ENCODE assay signal across 1 cellular context in the genomic region with DNA sequence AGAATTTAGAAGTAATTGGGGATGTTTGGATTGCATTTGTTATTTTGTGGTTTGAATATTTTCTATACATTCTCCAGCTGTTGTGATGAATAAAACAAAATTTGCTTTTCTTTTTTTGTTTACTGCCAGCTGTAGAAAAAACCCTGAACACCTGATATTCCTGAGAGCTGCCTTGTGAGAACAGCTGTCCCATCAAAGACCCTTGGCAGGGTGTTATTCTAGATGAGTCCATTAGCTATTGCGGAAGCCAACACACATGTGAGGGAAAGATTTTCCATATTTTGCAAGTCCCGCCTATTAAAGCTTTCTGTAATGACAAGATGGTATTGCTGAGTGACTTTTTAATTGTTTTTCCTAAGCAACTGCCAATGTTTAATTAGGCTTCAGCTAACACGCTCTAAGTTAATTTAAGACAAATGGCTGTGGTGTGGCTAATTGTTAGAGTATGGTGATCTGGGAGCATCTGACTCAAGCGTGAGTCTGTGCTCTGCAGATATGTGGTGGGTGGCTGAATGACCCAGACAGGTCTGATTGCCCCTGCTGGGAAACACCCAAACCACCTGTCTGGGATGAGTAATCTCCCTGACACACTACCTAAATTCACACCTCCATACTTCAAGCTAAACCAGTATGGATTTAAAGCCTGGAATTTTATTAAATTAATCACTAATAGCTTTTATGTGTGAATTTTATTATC.
TF ChIP-seq lines count a peak whose summit lies in the region.

No MANE protein-coding gene starts in this region.

TF ChIP-seq in GM12878, 131 proteins besides CTCF, POLR2A, EP300 and RAD21 (continued from another document and continues in another):
- TF ChIP-seq, protein P1, sequence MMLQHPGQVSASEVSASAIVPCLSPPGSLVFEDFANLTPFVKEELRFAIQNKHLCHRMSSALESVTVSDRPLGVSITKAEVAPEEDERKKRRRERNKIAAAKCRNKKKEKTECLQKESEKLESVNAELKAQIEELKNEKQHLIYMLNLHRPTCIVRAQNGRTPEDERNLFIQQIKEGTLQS (IDR thresholded peaks at IDR 0.05; ENCODE audit: borderline replicate concordance, extremely low read depth, low read depth, low read length) = no peak
- TF ChIP-seq ESRRA (IDR thresholded peaks at IDR 0.05; ENCODE audit: low read length) (no peak), TCF12 (IDR thresholded peaks at IDR 0.05; ENCODE audit: low read depth, low read length) (0 out of 2 replicates have a peak, but pooled peaks have one; percentile 24), FOS (IDR thresholded peaks at IDR 0.05; ENCODE audit: borderline replicate concordance, extremely low read depth, insufficient read length) (no peak), MEF2A (IDR thresholded peaks at IDR 0.05; ENCODE audit: insufficient read depth, low read depth, low read length) (no peak), POLR2AphosphoS2 (IDR thresholded peaks at IDR 0.05; ENCODE audit: low read depth, low read length) (no peak), DPF2 (IDR thresholded peaks at IDR 0.05) (0 out of 2 replicates have a peak, but pooled peaks have one; percentile 35), KAT2A (conservative IDR thresholded peaks at IDR 0.05; ENCODE audit: control insufficient read depth, low read depth, low read length) (no peak), RUNX3 (IDR thresholded peaks at IDR 0.05; ENCODE audit: low read length) (no peak), ASH2L (IDR thresholded peaks at IDR 0.05; ENCODE audit: borderline replicate concordance, low read depth) (no peak), CBX3 (IDR thresholded peaks at IDR 0.05; ENCODE audit: borderline replicate concordance, low read depth) (no peak), SIN3A (IDR thresholded peaks at IDR 0.05; ENCODE audit: low read depth, low read length) (no peak), JUNB (IDR thresholded peaks at IDR 0.05) (no peak), SMARCA5 (IDR thresholded peaks at IDR 0.05) (no peak), ETV6 (conservative IDR thresholded peaks at IDR 0.05 in 1 of 2, IDR thresholded peaks at IDR 0.05 in 1 of 2; ENCODE audit: borderline replicate concordance in 1 of 2, low read depth in 1 of 2) (no peak), FOXK2 (IDR thresholded peaks at IDR 0.05) (no peak), STAT3 (IDR thresholded peaks at IDR 0.05; ENCODE audit: low read depth, low read length) (no peak), STAT1 (conservative IDR thresholded peaks at IDR 0.05) (no peak), ZNF622 (IDR thresholded peaks at IDR 0.05) (no peak), BHLHE40 (IDR thresholded peaks at IDR 0.05; ENCODE audit: borderline replicate concordance in 1 of 2, low read depth in 2 of 2, low read length in 1 of 2) (peak in 1 of 2 experiments; percentile 60; a peak in 2 of 4 replicates), CREB1 (IDR thresholded peaks at IDR 0.05; ENCODE audit: low read depth) (no peak), SPI1 (IDR thresholded peaks at IDR 0.05; ENCODE audit: borderline replicate concordance, insufficient read depth, low read depth, low read length) (no peak), KLF5 (IDR thresholded peaks at IDR 0.05; ENCODE audit: partially characterized antibody) (no peak), BCL11A (IDR thresholded peaks at IDR 0.05; ENCODE audit: low read depth, low read length) (peak; percentile 60; the same call in 1 of the 2 replicates), HCFC1 (IDR thresholded peaks at IDR 0.05; ENCODE audit: low read length) (no peak)
- TF ChIP-seq, protein P2, sequence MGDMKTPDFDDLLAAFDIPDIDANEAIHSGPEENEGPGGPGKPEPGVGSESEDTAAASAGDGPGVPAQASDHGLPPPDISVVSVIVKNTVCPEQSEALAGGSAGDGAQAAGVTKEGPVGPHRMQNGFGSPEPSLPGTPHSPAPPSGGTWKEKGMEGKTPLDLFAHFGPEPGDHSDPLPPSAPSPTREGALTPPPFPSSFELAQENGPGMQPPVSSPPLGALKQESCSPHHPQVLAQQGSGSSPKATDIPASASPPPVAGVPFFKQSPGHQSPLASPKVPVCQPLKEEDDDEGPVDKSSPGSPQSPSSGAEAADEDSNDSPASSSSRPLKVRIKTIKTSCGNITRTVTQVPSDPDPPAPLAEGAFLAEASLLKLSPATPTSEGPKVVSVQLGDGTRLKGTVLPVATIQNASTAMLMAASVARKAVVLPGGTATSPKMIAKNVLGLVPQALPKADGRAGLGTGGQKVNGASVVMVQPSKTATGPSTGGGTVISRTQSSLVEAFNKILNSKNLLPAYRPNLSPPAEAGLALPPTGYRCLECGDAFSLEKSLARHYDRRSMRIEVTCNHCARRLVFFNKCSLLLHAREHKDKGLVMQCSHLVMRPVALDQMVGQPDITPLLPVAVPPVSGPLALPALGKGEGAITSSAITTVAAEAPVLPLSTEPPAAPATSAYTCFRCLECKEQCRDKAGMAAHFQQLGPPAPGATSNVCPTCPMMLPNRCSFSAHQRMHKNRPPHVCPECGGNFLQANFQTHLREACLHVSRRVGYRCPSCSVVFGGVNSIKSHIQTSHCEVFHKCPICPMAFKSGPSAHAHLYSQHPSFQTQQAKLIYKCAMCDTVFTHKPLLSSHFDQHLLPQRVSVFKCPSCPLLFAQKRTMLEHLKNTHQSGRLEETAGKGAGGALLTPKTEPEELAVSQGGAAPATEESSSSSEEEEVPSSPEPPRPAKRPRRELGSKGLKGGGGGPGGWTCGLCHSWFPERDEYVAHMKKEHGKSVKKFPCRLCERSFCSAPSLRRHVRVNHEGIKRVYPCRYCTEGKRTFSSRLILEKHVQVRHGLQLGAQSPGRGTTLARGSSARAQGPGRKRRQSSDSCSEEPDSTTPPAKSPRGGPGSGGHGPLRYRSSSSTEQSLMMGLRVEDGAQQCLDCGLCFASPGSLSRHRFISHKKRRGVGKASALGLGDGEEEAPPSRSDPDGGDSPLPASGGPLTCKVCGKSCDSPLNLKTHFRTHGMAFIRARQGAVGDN (IDR thresholded peaks at IDR 0.05) = peak; percentile 98
- TF ChIP-seq, protein P3, sequence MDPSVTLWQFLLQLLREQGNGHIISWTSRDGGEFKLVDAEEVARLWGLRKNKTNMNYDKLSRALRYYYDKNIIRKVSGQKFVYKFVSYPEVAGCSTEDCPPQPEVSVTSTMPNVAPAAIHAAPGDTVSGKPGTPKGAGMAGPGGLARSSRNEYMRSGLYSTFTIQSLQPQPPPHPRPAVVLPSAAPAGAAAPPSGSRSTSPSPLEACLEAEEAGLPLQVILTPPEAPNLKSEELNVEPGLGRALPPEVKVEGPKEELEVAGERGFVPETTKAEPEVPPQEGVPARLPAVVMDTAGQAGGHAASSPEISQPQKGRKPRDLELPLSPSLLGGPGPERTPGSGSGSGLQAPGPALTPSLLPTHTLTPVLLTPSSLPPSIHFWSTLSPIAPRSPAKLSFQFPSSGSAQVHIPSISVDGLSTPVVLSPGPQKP (IDR thresholded peaks at IDR 0.05; ENCODE audit: low read depth, low read length) = no peak
- TF ChIP-seq, protein P4, sequence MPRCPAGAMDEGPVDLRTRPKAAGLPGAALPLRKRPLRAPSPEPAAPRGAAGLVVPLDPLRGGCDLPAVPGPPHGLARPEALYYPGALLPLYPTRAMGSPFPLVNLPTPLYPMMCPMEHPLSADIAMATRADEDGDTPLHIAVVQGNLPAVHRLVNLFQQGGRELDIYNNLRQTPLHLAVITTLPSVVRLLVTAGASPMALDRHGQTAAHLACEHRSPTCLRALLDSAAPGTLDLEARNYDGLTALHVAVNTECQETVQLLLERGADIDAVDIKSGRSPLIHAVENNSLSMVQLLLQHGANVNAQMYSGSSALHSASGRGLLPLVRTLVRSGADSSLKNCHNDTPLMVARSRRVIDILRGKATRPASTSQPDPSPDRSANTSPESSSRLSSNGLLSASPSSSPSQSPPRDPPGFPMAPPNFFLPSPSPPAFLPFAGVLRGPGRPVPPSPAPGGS (IDR thresholded peaks at IDR 0.05; ENCODE audit: borderline replicate concordance, insufficient read depth, low read depth, low read length, poor library complexity, severe bottlenecking) = no peak
- TF ChIP-seq, protein P5, sequence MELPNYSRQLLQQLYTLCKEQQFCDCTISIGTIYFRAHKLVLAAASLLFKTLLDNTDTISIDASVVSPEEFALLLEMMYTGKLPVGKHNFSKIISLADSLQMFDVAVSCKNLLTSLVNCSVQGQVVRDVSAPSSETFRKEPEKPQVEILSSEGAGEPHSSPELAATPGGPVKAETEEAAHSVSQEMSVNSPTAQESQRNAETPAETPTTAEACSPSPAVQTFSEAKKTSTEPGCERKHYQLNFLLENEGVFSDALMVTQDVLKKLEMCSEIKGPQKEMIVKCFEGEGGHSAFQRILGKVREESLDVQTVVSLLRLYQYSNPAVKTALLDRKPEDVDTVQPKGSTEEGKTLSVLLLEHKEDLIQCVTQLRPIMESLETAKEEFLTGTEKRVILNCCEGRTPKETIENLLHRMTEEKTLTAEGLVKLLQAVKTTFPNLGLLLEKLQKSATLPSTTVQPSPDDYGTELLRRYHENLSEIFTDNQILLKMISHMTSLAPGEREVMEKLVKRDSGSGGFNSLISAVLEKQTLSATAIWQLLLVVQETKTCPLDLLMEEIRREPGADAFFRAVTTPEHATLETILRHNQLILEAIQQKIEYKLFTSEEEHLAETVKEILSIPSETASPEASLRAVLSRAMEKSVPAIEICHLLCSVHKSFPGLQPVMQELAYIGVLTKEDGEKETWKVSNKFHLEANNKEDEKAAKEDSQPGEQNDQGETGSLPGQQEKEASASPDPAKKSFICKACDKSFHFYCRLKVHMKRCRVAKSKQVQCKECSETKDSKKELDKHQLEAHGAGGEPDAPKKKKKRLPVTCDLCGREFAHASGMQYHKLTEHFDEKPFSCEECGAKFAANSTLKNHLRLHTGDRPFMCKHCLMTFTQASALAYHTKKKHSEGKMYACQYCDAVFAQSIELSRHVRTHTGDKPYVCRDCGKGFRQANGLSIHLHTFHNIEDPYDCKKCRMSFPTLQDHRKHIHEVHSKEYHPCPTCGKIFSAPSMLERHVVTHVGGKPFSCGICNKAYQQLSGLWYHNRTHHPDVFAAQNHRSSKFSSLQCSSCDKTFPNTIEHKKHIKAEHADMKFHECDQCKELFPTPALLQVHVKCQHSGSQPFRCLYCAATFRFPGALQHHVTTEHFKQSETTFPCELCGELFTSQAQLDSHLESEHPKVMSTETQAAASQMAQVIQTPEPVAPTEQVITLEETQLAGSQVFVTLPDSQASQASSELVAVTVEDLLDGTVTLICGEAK (IDR thresholded peaks at IDR 0.05; ENCODE audit: borderline replicate concordance) = no peak
- TF ChIP-seq, protein P6, sequence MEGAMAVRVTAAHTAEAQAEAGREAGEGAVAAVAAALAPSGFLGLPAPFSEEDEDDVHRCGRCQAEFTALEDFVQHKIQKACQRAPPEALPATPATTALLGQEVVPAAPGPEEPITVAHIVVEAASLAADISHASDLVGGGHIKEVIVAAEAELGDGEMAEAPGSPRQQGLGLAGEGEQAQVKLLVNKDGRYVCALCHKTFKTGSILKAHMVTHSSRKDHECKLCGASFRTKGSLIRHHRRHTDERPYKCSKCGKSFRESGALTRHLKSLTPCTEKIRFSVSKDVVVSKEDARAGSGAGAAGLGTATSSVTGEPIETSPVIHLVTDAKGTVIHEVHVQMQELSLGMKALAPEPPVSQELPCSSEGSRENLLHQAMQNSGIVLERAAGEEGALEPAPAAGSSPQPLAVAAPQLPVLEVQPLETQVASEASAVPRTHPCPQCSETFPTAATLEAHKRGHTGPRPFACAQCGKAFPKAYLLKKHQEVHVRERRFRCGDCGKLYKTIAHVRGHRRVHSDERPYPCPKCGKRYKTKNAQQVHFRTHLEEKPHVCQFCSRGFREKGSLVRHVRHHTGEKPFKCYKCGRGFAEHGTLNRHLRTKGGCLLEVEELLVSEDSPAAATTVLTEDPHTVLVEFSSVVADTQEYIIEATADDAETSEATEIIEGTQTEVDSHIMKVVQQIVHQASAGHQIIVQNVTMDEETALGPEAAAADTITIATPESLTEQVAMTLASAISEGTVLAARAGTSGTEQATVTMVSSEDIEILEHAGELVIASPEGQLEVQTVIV (IDR thresholded peaks at IDR 0.05; ENCODE audit: borderline replicate concordance, partially characterized antibody) = no peak
- TF ChIP-seq, protein P7, sequence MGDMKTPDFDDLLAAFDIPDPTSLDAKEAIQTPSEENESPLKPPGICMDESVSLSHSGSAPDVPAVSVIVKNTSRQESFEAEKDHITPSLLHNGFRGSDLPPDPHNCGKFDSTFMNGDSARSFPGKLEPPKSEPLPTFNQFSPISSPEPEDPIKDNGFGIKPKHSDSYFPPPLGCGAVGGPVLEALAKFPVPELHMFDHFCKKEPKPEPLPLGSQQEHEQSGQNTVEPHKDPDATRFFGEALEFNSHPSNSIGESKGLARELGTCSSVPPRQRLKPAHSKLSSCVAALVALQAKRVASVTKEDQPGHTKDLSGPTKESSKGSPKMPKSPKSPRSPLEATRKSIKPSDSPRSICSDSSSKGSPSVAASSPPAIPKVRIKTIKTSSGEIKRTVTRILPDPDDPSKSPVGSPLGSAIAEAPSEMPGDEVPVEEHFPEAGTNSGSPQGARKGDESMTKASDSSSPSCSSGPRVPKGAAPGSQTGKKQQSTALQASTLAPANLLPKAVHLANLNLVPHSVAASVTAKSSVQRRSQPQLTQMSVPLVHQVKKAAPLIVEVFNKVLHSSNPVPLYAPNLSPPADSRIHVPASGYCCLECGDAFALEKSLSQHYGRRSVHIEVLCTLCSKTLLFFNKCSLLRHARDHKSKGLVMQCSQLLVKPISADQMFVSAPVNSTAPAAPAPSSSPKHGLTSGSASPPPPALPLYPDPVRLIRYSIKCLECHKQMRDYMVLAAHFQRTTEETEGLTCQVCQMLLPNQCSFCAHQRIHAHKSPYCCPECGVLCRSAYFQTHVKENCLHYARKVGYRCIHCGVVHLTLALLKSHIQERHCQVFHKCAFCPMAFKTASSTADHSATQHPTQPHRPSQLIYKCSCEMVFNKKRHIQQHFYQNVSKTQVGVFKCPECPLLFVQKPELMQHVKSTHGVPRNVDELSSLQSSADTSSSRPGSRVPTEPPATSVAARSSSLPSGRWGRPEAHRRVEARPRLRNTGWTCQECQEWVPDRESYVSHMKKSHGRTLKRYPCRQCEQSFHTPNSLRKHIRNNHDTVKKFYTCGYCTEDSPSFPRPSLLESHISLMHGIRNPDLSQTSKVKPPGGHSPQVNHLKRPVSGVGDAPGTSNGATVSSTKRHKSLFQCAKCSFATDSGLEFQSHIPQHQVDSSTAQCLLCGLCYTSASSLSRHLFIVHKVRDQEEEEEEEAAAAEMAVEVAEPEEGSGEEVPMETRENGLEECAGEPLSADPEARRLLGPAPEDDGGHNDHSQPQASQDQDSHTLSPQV (IDR thresholded peaks at IDR 0.05) = peak; percentile 98
- TF ChIP-seq, protein P8, sequence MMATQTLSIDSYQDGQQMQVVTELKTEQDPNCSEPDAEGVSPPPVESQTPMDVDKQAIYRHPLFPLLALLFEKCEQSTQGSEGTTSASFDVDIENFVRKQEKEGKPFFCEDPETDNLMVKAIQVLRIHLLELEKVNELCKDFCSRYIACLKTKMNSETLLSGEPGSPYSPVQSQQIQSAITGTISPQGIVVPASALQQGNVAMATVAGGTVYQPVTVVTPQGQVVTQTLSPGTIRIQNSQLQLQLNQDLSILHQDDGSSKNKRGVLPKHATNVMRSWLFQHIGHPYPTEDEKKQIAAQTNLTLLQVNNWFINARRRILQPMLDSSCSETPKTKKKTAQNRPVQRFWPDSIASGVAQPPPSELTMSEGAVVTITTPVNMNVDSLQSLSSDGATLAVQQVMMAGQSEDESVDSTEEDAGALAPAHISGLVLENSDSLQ (IDR thresholded peaks at IDR 0.05) = no peak
